1 cellular context compared by ENCODE assay signal in genomic region chr20:347640-348484, GRCh38.
TF ChIP-seq lines count a peak whose summit lies in the region.

No MANE protein-coding gene starts in this region.

TF ChIP-seq in WTC11, 78 proteins besides CTCF, POLR2A, EP300 and RAD21 (continued from another document and continues in another):
- TF ChIP-seq, protein P1, sequence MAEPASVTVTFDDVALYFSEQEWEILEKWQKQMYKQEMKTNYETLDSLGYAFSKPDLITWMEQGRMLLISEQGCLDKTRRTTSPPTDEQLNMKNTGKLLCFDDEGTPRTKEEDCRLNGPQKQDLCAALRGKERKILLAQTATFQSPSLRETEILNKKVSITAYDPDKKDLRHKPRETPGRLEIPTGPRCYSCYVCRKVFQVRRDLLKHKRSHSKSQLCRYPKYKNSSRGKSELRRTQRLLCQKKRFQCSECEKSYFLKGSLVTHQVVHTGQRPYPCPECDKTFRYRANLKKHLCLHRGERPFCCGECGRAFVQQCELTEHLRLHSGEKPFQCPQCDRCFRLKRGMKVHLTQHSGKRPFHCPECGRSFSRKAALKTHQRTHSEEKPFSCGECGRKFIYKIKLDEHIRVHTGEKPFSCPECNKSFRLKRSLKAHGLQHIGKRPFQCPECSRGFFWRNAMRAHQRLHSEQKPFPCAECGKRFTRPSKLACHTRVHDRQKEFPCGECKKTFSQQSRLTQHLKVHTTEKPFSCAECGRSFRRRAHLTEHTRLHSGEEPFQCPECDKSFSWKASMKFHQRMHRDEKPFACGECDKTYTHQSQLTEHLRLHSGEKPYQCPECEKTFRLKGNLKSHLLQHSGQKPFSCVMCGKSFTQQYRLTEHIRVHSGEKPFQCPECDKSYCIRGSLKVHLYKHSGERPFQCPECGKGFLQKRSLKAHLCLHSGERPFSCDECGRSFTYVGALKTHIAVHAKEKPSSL (CRISPR knock-in tag; conservative IDR thresholded peaks at IDR 0.05): no peak
- TF ChIP-seq FOXP1 (CRISPR knock-in tag; IDR thresholded peaks at IDR 0.05; ENCODE audit: borderline replicate concordance): peak; percentile 84
- TF ChIP-seq PRRX2 (CRISPR knock-in tag; IDR thresholded peaks at IDR 0.05): no peak
- no peak; the same call in 1 of the 2 replicates for TF ChIP-seq RELA (CRISPR knock-in tag; IDR thresholded peaks at IDR 0.05; ENCODE audit: borderline replicate concordance)
- peak; percentile 78; the same call in 1 of the 2 replicates for TF ChIP-seq ARID4B (CRISPR knock-in tag; IDR thresholded peaks at IDR 0.05; ENCODE audit: borderline replicate concordance)
- TF ChIP-seq GTF2I (CRISPR knock-in tag; conservative IDR thresholded peaks at IDR 0.05): no peak
- no peak for TF ChIP-seq IRF1 (CRISPR knock-in tag; IDR thresholded peaks at IDR 0.05)
- TF ChIP-seq ZNF416 (CRISPR knock-in tag; IDR thresholded peaks at IDR 0.05): no peak
- TF ChIP-seq, protein P2, sequence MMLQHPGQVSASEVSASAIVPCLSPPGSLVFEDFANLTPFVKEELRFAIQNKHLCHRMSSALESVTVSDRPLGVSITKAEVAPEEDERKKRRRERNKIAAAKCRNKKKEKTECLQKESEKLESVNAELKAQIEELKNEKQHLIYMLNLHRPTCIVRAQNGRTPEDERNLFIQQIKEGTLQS (CRISPR knock-in tag; conservative IDR thresholded peaks at IDR 0.05): no peak
- TF ChIP-seq, protein P3, sequence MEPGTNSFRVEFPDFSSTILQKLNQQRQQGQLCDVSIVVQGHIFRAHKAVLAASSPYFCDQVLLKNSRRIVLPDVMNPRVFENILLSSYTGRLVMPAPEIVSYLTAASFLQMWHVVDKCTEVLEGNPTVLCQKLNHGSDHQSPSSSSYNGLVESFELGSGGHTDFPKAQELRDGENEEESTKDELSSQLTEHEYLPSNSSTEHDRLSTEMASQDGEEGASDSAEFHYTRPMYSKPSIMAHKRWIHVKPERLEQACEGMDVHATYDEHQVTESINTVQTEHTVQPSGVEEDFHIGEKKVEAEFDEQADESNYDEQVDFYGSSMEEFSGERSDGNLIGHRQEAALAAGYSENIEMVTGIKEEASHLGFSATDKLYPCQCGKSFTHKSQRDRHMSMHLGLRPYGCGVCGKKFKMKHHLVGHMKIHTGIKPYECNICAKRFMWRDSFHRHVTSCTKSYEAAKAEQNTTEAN (CRISPR knock-in tag; IDR thresholded peaks at IDR 0.05): no peak
- TF ChIP-seq ESRRA (CRISPR knock-in tag; IDR thresholded peaks at IDR 0.05; ENCODE audit: borderline replicate concordance): peak; percentile 99
- TF ChIP-seq ATF2 (CRISPR knock-in tag; IDR thresholded peaks at IDR 0.05; ENCODE audit: borderline replicate concordance, low read depth): no peak
- no peak for TF ChIP-seq ATF1 (CRISPR knock-in tag; IDR thresholded peaks at IDR 0.05)
- TF ChIP-seq MLX (CRISPR knock-in tag; IDR thresholded peaks at IDR 0.05): no peak
- TF ChIP-seq ZBTB21 (CRISPR knock-in tag; IDR thresholded peaks at IDR 0.05; ENCODE audit: borderline replicate concordance): 0 out of 2 replicates have a peak, but pooled peaks have one; percentile 52
- no peak for TF ChIP-seq ZNF121 (CRISPR knock-in tag; IDR thresholded peaks at IDR 0.05)
- no peak for TF ChIP-seq SOX15 (CRISPR knock-in tag; IDR thresholded peaks at IDR 0.05)
- TF ChIP-seq SMAD3 (CRISPR knock-in tag; IDR thresholded peaks at IDR 0.05; ENCODE audit: borderline replicate concordance): 0 out of 2 replicates have a peak, but pooled peaks have one; percentile 55
- TF ChIP-seq E2F4 (CRISPR knock-in tag; IDR thresholded peaks at IDR 0.05; ENCODE audit: borderline replicate concordance, low read depth): no peak
- TF ChIP-seq ZNF263 (CRISPR knock-in tag; IDR thresholded peaks at IDR 0.05; ENCODE audit: low read depth): 0 out of 2 replicates have a peak, but pooled peaks have one; percentile 52
- TF ChIP-seq TEAD4 (CRISPR knock-in tag; IDR thresholded peaks at IDR 0.05): no peak; the same call in 1 of the 2 replicates
- TF ChIP-seq, protein P4, sequence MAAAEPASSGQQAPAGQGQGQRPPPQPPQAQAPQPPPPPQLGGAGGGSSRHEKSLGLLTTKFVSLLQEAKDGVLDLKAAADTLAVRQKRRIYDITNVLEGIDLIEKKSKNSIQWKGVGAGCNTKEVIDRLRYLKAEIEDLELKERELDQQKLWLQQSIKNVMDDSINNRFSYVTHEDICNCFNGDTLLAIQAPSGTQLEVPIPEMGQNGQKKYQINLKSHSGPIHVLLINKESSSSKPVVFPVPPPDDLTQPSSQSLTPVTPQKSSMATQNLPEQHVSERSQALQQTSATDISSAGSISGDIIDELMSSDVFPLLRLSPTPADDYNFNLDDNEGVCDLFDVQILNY (CRISPR knock-in tag; IDR thresholded peaks at IDR 0.05): 0 out of 2 replicates have a peak, but pooled peaks have one; percentile 51
- TF ChIP-seq AR (CRISPR knock-in tag; IDR thresholded peaks at IDR 0.05): no peak
- 0 out of 2 replicates have a peak, but pooled peaks have one; percentile 46 for TF ChIP-seq KAT7 (CRISPR knock-in tag; IDR thresholded peaks at IDR 0.05; ENCODE audit: borderline replicate concordance)
- TF ChIP-seq NR1H2 (CRISPR knock-in tag; IDR thresholded peaks at IDR 0.05): no peak
- TF ChIP-seq, protein P5, sequence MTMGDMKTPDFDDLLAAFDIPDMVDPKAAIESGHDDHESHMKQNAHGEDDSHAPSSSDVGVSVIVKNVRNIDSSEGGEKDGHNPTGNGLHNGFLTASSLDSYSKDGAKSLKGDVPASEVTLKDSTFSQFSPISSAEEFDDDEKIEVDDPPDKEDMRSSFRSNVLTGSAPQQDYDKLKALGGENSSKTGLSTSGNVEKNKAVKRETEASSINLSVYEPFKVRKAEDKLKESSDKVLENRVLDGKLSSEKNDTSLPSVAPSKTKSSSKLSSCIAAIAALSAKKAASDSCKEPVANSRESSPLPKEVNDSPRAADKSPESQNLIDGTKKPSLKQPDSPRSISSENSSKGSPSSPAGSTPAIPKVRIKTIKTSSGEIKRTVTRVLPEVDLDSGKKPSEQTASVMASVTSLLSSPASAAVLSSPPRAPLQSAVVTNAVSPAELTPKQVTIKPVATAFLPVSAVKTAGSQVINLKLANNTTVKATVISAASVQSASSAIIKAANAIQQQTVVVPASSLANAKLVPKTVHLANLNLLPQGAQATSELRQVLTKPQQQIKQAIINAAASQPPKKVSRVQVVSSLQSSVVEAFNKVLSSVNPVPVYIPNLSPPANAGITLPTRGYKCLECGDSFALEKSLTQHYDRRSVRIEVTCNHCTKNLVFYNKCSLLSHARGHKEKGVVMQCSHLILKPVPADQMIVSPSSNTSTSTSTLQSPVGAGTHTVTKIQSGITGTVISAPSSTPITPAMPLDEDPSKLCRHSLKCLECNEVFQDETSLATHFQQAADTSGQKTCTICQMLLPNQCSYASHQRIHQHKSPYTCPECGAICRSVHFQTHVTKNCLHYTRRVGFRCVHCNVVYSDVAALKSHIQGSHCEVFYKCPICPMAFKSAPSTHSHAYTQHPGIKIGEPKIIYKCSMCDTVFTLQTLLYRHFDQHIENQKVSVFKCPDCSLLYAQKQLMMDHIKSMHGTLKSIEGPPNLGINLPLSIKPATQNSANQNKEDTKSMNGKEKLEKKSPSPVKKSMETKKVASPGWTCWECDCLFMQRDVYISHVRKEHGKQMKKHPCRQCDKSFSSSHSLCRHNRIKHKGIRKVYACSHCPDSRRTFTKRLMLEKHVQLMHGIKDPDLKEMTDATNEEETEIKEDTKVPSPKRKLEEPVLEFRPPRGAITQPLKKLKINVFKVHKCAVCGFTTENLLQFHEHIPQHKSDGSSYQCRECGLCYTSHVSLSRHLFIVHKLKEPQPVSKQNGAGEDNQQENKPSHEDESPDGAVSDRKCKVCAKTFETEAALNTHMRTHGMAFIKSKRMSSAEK (CRISPR knock-in tag; IDR thresholded peaks at IDR 0.05; ENCODE audit: borderline replicate concordance): no peak
- TF ChIP-seq TP53 (CRISPR knock-in tag; IDR thresholded peaks at IDR 0.05): peak; percentile 26; the same call in 1 of the 2 replicates
- no peak for TF ChIP-seq ZNF219 (CRISPR knock-in tag; IDR thresholded peaks at IDR 0.05; ENCODE audit: borderline replicate concordance)
- no peak for TF ChIP-seq ERG (CRISPR knock-in tag; IDR thresholded peaks at IDR 0.05)
- TF ChIP-seq OVOL2 (CRISPR knock-in tag; IDR thresholded peaks at IDR 0.05; ENCODE audit: borderline replicate concordance): no peak
